ENCODE assay signal across 2 cellular contexts in genomic region chr9:127817881-127818434, GRCh38.
TF ChIP-seq lines count a peak whose summit lies in the region.

No MANE protein-coding gene starts in this region.

TF ChIP-seq in IMR-90, 13 proteins besides CTCF, POLR2A, EP300 and RAD21:
- no peak for TF ChIP-seq MAFK (IDR thresholded peaks at IDR 0.05; ENCODE audit: low read depth, low read length)

TF ChIP-seq in GM12878, 131 proteins besides CTCF, POLR2A, EP300 and RAD21:
- TF ChIP-seq RAD51 (IDR thresholded peaks at IDR 0.05) (no peak), EZH2 (IDR thresholded peaks at IDR 0.05; ENCODE audit: borderline replicate concordance, control insufficient read depth, low read depth, low read length) (no peak), SPI1 (IDR thresholded peaks at IDR 0.05; ENCODE audit: borderline replicate concordance, insufficient read depth, low read depth, low read length) (no peak), TAF1 (IDR thresholded peaks at IDR 0.05; ENCODE audit: borderline replicate concordance, low read depth, low read length) (no peak), NR2C2 (IDR thresholded peaks at IDR 0.05; ENCODE audit: borderline replicate concordance, control insufficient read depth, insufficient read length, low read depth) (no peak), YBX1 (IDR thresholded peaks at IDR 0.05) (no peak), WRNIP1 (IDR thresholded peaks at IDR 0.05; ENCODE audit: borderline replicate concordance, low read depth, low read length) (no peak), RB1 (IDR thresholded peaks at IDR 0.05; ENCODE audit: borderline replicate concordance) (no peak), CEBPZ (IDR thresholded peaks at IDR 0.05; ENCODE audit: low read depth, low read length) (no peak), CBX5 (IDR thresholded peaks at IDR 0.05; ENCODE audit: low read depth) (no peak), SREBF2 (IDR thresholded peaks at IDR 0.05; ENCODE audit: low read length) (no peak), BACH1 (IDR thresholded peaks at IDR 0.05; ENCODE audit: borderline replicate concordance) (no peak), JUNB (IDR thresholded peaks at IDR 0.05) (no peak), ETV6 (conservative IDR thresholded peaks at IDR 0.05 in 1 of 2, IDR thresholded peaks at IDR 0.05 in 1 of 2; ENCODE audit: borderline replicate concordance in 1 of 2, low read depth in 1 of 2) (no peak)
- TF ChIP-seq, protein P1, sequence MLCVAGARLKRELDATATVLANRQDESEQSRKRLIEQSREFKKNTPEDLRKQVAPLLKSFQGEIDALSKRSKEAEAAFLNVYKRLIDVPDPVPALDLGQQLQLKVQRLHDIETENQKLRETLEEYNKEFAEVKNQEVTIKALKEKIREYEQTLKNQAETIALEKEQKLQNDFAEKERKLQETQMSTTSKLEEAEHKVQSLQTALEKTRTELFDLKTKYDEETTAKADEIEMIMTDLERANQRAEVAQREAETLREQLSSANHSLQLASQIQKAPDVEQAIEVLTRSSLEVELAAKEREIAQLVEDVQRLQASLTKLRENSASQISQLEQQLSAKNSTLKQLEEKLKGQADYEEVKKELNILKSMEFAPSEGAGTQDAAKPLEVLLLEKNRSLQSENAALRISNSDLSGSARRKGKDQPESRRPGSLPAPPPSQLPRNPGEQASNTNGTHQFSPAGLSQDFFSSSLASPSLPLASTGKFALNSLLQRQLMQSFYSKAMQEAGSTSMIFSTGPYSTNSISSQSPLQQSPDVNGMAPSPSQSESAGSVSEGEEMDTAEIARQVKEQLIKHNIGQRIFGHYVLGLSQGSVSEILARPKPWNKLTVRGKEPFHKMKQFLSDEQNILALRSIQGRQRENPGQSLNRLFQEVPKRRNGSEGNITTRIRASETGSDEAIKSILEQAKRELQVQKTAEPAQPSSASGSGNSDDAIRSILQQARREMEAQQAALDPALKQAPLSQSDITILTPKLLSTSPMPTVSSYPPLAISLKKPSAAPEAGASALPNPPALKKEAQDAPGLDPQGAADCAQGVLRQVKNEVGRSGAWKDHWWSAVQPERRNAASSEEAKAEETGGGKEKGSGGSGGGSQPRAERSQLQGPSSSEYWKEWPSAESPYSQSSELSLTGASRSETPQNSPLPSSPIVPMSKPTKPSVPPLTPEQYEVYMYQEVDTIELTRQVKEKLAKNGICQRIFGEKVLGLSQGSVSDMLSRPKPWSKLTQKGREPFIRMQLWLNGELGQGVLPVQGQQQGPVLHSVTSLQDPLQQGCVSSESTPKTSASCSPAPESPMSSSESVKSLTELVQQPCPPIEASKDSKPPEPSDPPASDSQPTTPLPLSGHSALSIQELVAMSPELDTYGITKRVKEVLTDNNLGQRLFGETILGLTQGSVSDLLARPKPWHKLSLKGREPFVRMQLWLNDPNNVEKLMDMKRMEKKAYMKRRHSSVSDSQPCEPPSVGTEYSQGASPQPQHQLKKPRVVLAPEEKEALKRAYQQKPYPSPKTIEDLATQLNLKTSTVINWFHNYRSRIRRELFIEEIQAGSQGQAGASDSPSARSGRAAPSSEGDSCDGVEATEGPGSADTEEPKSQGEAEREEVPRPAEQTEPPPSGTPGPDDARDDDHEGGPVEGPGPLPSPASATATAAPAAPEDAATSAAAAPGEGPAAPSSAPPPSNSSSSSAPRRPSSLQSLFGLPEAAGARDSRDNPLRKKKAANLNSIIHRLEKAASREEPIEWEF (IDR thresholded peaks at IDR 0.05; ENCODE audit: insufficient replicate concordance, low read depth, low read length): no peak
- TF ChIP-seq, protein P2, sequence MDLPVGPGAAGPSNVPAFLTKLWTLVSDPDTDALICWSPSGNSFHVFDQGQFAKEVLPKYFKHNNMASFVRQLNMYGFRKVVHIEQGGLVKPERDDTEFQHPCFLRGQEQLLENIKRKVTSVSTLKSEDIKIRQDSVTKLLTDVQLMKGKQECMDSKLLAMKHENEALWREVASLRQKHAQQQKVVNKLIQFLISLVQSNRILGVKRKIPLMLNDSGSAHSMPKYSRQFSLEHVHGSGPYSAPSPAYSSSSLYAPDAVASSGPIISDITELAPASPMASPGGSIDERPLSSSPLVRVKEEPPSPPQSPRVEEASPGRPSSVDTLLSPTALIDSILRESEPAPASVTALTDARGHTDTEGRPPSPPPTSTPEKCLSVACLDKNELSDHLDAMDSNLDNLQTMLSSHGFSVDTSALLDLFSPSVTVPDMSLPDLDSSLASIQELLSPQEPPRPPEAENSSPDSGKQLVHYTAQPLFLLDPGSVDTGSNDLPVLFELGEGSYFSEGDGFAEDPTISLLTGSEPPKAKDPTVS (IDR thresholded peaks at IDR 0.05; ENCODE audit: low read depth, low read length): no peak
- TF ChIP-seq, protein P3, sequence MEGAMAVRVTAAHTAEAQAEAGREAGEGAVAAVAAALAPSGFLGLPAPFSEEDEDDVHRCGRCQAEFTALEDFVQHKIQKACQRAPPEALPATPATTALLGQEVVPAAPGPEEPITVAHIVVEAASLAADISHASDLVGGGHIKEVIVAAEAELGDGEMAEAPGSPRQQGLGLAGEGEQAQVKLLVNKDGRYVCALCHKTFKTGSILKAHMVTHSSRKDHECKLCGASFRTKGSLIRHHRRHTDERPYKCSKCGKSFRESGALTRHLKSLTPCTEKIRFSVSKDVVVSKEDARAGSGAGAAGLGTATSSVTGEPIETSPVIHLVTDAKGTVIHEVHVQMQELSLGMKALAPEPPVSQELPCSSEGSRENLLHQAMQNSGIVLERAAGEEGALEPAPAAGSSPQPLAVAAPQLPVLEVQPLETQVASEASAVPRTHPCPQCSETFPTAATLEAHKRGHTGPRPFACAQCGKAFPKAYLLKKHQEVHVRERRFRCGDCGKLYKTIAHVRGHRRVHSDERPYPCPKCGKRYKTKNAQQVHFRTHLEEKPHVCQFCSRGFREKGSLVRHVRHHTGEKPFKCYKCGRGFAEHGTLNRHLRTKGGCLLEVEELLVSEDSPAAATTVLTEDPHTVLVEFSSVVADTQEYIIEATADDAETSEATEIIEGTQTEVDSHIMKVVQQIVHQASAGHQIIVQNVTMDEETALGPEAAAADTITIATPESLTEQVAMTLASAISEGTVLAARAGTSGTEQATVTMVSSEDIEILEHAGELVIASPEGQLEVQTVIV (IDR thresholded peaks at IDR 0.05; ENCODE audit: borderline replicate concordance, partially characterized antibody): no peak
